25 cellular contexts compared by ENCODE assay signal in the genomic region with DNA sequence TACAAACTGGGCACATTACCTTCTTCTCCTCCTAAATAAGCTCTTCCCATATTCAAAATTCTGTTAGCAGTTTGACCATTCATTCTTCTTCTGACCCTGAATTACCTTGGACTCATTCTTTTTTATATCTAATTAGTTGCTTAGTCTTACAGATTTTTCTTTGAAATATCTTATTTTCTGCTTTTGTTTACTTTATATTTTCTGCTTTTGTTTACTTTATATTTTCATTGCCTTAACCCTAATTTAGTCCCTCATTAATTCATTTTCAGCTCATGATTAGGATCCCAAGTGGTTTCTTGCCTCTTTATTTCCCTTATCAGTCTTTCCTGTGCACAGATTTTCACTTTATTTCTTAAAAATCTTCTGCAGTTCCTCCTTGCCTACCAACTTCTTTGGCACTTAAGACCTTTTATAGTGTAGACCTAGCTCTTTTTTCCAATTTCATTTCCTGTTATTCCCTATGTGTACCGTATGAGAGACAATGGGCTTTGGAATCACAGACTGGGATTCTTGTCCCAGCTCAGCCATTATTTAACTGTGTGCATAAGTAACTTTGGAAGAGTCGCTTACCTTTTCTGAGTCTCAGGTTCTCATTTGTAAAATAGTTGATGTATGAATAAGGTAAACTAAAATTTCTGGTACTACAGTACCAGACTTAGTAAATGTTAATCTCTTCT. TPM values are rescaled to one million over a fixed set of nuclear protein-coding genes. Genes with fewer than 3 reads are reported as not detected.
DNase-seq lines count a peak whose midpoint lies in the region; ATAC-seq, FAIRE-seq and TF ChIP-seq lines count a peak whose summit lies in the region.
"Had no signal": no experiment of that assay in that cellular context is flagged by ENCODE, and none has a peak within 500 bp of the region (broad histone marks: within the 10 kb centered on the region; RNA-seq: fewer than 3 reads in every experiment).

No MANE protein-coding gene starts in this region.

- TF ChIP-seq EP300 in HepG2 (IDR thresholded peaks at IDR 0.05; ENCODE audit: low read depth in 2 of 2, low read length in 2 of 2) (no peak), HepG2 (CRISPR knock-in tag; IDR thresholded peaks at IDR 0.05; ENCODE audit: borderline replicate concordance) (no peak), sigmoid colon (IDR thresholded peaks at IDR 0.05) (no peak)

- 0 out of 2 replicates have a peak overlapping the region, but pooled peaks have one; percentile 25 for H3K23ac ChIP-seq in IMR-90 (ENCODE audit: low read depth, low read length)

- no peak for ATAC-seq in IMR-90 (ENCODE audit: low read depth)
- ATAC-seq in HepG2: no peak
- ATAC-seq: GM12878, GM23338, HCT116 had no signal

- no peak overlapping the region for H3K4me3 ChIP-seq in IMR-90 (ENCODE audit: insufficient read depth, low read depth, low read length)
- H3K4me3 ChIP-seq in HepG2 (replicated peaks in 1 of 3; ENCODE audit: insufficient read depth in 1 of 3, low read depth in 2 of 3, low read length in 3 of 3): no peak overlapping the region
- H3K4me3 ChIP-seq in sigmoid colon: no peak overlapping the region
- H3K4me3 ChIP-seq: BLaER1, GM12878, GM23338 had no signal

- TF ChIP-seq POLR2A in IMR-90 (IDR thresholded peaks at IDR 0.05; ENCODE audit: low read depth, low read length): no peak
- TF ChIP-seq POLR2A in HepG2 (IDR thresholded peaks at IDR 0.05; ENCODE audit: insufficient read depth in 1 of 2, low read depth in 2 of 2, low read length in 2 of 2): no peak
- no peak for TF ChIP-seq POLR2A in sigmoid colon (IDR thresholded peaks at IDR 0.05)

- dilution Hi-C loops in IMR-90 (cut with HindIII; ENCODE audit: low sequenced_read_pairs, unreplicated experiment): no loop called here

- H2AFZ ChIP-seq in IMR-90 (replicated peaks; ENCODE audit: low read length, poor library complexity): no peak overlapping the region
- no peak overlapping the region for H2AFZ ChIP-seq in HepG2 (ENCODE audit: low read length)
- H2AFZ ChIP-seq: GM23338 had no signal

- H3K27ac Mint-ChIP-seq in endothelial cell (ENCODE audit: unreplicated experiment) (peak overlapping the region; percentile 72), progenitor cell of endocrine pancreas (peak overlapping the region; percentile 29)
- H3K27ac Mint-ChIP-seq: B cell; CD4-positive, alpha-beta T cell; CD8-positive, alpha-beta memory T cell; GM23338 had no signal

- no peak overlapping the region for H4K8ac ChIP-seq in IMR-90 (ENCODE audit: low read depth in 2 of 2, low read length in 2 of 2)

- H3K27me3 ChIP-seq in IMR-90 (ENCODE audit: control insufficient read depth, insufficient read depth, low read length) (no peaks in the 10 kb centered on the region), HepG2 (ENCODE audit: control insufficient read depth in 1 of 2, insufficient read depth in 2 of 2, low read length in 2 of 2) (no peaks in the 10 kb centered on the region), sigmoid colon (no peaks in the 10 kb centered on the region)
- H3K27me3 ChIP-seq: BLaER1 had no signal

- DNase-seq in IMR-90 (no peak), endothelial cell (ENCODE audit: low spot score) (no peak), HepG2 (ENCODE audit: low spot score) (no peak), progenitor cell of endocrine pancreas (ENCODE audit: low spot score, unreplicated experiment) (no peak), sigmoid colon (no peak), pons (ENCODE audit: low spot score) (no peak), iPS-NIHi7 (ENCODE audit: extremely low spot score) (no peak), NCI-H82 (lab: John Stamatoyannopoulos, UW) (no peak)
- DNase-seq: CD4-positive, alpha-beta T cell; CD8-positive, alpha-beta memory T cell; DMS 273 treated with DMSO at 0.1 percent for 48 hours; DMS79; EL; GDM1; H9 had no signal

- H3K79me2 ChIP-seq in HepG2 (ENCODE audit: insufficient read depth, low read length): no peaks in the 10 kb centered on the region

- no peak overlapping the region for H3K27ac ChIP-seq in IMR-90 (ENCODE audit: insufficient read depth, low read length)
- no peak overlapping the region for H3K27ac ChIP-seq in HepG2 (ENCODE audit: extremely low read length, insufficient read depth, low read length)
- H3K27ac ChIP-seq in sigmoid colon: no peak overlapping the region
- H3K27ac ChIP-seq: 22Rv1, BLaER1 had no signal

- H3K9ac ChIP-seq in IMR-90 (ENCODE audit: low read depth, low read length) (no peak overlapping the region), HepG2 (ENCODE audit: insufficient read depth, low read depth, low read length) (no peak overlapping the region)
- H3K9ac ChIP-seq: BLaER1 had no signal

- POLR2A ChIA-PET in IMR-90 (lab: Charles Lee; ENCODE audit: unreplicated experiment): interaction anchor here (0.6 kb wide), 1 partner anchor 1188 kb away, joined by 6 read pairs; no protein-coding TSS in a partner anchor
- POLR2A ChIA-PET in HepG2 (lab: Yijun Ruan, JAX): interaction anchor here (0.5 to 0.6 kb wide), 2 partner anchors 13 to 69 kb away, joined by 3 read pairs; no protein-coding TSS in a partner anchor

- no peak overlapping the region for H4K91ac ChIP-seq in IMR-90 (ENCODE audit: insufficient read depth, low read depth, low read length)

- no peak overlapping the region for H3K56ac ChIP-seq in IMR-90 (ENCODE audit: extremely low read depth, insufficient read depth, low read length)

- H3K9me1 ChIP-seq in IMR-90 (ENCODE audit: insufficient read depth, low read length): peaks cover 3% of the 10 kb centered on the region; the same call in 1 of the 2 replicates

- BruUV-seq in IMR-90 (replicated peaks; lab: Mats Ljungman, UMichigan): no TSS peak
- no TSS peak for BruUV-seq in HepG2 (replicated peaks; lab: Mats Ljungman, UMichigan)

- FAIRE-seq in HepG2 (lab: Jason Lieb, UNC): no peak
- FAIRE-seq: A204.1, D721Med, GM12878, GM19239 had no signal

- H2BK20ac ChIP-seq in IMR-90 (ENCODE audit: low read depth, low read length): no peak overlapping the region

- TF ChIP-seq CTCF in IMR-90 (conservative IDR thresholded peaks at IDR 0.05; ENCODE audit: low read depth, low read length) (no peak), endothelial cell (IDR thresholded peaks at IDR 0.05; ENCODE audit: unreplicated experiment) (no peak), HepG2 (CRISPR knock-in tag; IDR thresholded peaks at IDR 0.05) (no peak), progenitor cell of endocrine pancreas (IDR thresholded peaks at IDR 0.05; ENCODE audit: unreplicated experiment) (no peak), sigmoid colon (IDR thresholded peaks at IDR 0.05) (no peak)

- H3K4me1 Mint-ChIP-seq in endothelial cell (ENCODE audit: unreplicated experiment) (peaks cover 31% of the 10 kb centered on the region), progenitor cell of endocrine pancreas (ENCODE audit: low read depth) (peaks cover 24% of the 10 kb centered on the region)

- intact Hi-C loops in IMR-90 (cut with micrococcal nuclease): no loop called here
- intact Hi-C loops in HepG2 (cut with micrococcal nuclease; ENCODE audit: unreplicated experiment): no loop called here
- intact Hi-C loops in sigmoid colon (cut with DNase I): no loop called here

- no peak overlapping the region for H3K4me3 Mint-ChIP-seq in endothelial cell (ENCODE audit: unreplicated experiment)
- no peak overlapping the region for H3K4me3 Mint-ChIP-seq in progenitor cell of endocrine pancreas (ENCODE audit: low read depth)
- H3K4me3 Mint-ChIP-seq: B cell; CD14-positive monocyte; CD4-positive, alpha-beta T cell; CD8-positive, alpha-beta memory T cell; GM23338; H9 had no signal

- WGBS in IMR-90 (ENCODE audit: extremely low coverage in 2 of 2, insufficient read length in 1 of 2), 2 experiments: no CpG with 5 or more reads among the region's 2 CpGs
- WGBS in HepG2 (ENCODE audit: low lambda C conversion rate): 94% methylated on average over 2 of the region's 2 CpGs
- WGBS in sigmoid colon, 2 donors: 57 to 83% methylated on average over 2 of the region's 2 CpGs

- peaks cover 4% of the 10 kb centered on the region for H3K27me3 Mint-ChIP-seq in endothelial cell (ENCODE audit: unreplicated experiment)
- H3K27me3 Mint-ChIP-seq in progenitor cell of endocrine pancreas: no peaks in the 10 kb centered on the region
- H3K27me3 Mint-ChIP-seq: B cell; CD4-positive, alpha-beta T cell; CD8-positive, alpha-beta memory T cell had no signal

- no peak overlapping the region for H2AK5ac ChIP-seq in IMR-90 (ENCODE audit: low read depth, low read length)

- H3K4me2 ChIP-seq in IMR-90 (ENCODE audit: low read depth, low read length) (no peak overlapping the region), HepG2 (ENCODE audit: low read depth, low read length) (no peak overlapping the region)
- H3K4me2 ChIP-seq: BLaER1, GM23338 had no signal

- in situ Hi-C loops in IMR-90 (cut with MboI; ENCODE audit: low sequenced_read_pairs): no loop called here
- in situ Hi-C loops in HepG2 (cut with HindIII; ENCODE audit: extremely low pct_ligation_motif_present, low pct_unique_long_range_greater_than_20kb): no loop called here

- no peak overlapping the region for H2BK15ac ChIP-seq in IMR-90 (ENCODE audit: low read depth, low read length)

- peaks cover 8% of the 10 kb centered on the region; the same call in 1 of the 2 replicates for H4K20me1 ChIP-seq in IMR-90 (ENCODE audit: insufficient read depth, low read length)
- H4K20me1 ChIP-seq in HepG2 (ENCODE audit: insufficient read depth, low read length): 0 out of 2 replicates have a peak, but pooled peaks cover 3% of the 10 kb centered on the region
- H4K20me1 ChIP-seq: BLaER1 had no signal

- CTCF ChIA-PET in IMR-90 (lab: Yijun Ruan, JAX) (interaction anchor here (0.6 kb wide), 1 partner anchor 36 kb away, joined by 3 read pairs; no protein-coding TSS in a partner anchor), HepG2 (lab: Yijun Ruan, JAX; ENCODE audit: low intra/inter-chr PET ratio, low total read pairs) (no interaction called here)

- no peak overlapping the region for H3K18ac ChIP-seq in IMR-90 (ENCODE audit: low read depth, low read length)

- H3K79me1 ChIP-seq in IMR-90 (ENCODE audit: low read depth in 1 of 2, low read length in 2 of 2): peaks cover 37 to 55% of the 10 kb centered on the region in 2 experiments

- no peak overlapping the region for H3K4ac ChIP-seq in IMR-90 (ENCODE audit: low read depth, low read length)

- no peaks in the 10 kb centered on the region for H3K36me3 Mint-ChIP-seq in endothelial cell (ENCODE audit: low read depth, unreplicated experiment)
- H3K36me3 Mint-ChIP-seq in progenitor cell of endocrine pancreas (ENCODE audit: insufficient read depth): peaks cover 25% of the 10 kb centered on the region

- H3K4me1 ChIP-seq in IMR-90 (ENCODE audit: control insufficient read depth, insufficient read depth, low read length): no peaks in the 10 kb centered on the region; the same call in 1 of the 2 replicates
- no peaks in the 10 kb centered on the region for H3K4me1 ChIP-seq in HepG2 (ENCODE audit: insufficient read depth, low read length)
- H3K4me1 ChIP-seq in sigmoid colon: peaks cover 0 to 18% (median 8%) of the 10 kb centered on the region in 4 donors

- H3K9me3 Mint-ChIP-seq in endothelial cell (ENCODE audit: unreplicated experiment): no peaks in the 10 kb centered on the region
- peaks cover 3% of the 10 kb centered on the region for H3K9me3 Mint-ChIP-seq in progenitor cell of endocrine pancreas (ENCODE audit: low read depth)
- H3K9me3 Mint-ChIP-seq: CD4-positive, alpha-beta T cell; CD8-positive, alpha-beta memory T cell; GM23338; H9 had no signal

- no peak overlapping the region for H2BK120ac ChIP-seq in IMR-90 (ENCODE audit: low read depth, low read length)

- no peak overlapping the region for H3K14ac ChIP-seq in IMR-90 (replicated peaks; ENCODE audit: low read depth, low read length)

- H3K9me3 ChIP-seq in IMR-90 (ENCODE audit: control insufficient read depth, insufficient read depth, low read length) (no peaks in the 10 kb centered on the region), HepG2 (ENCODE audit: low read length) (no peaks in the 10 kb centered on the region), sigmoid colon (no peaks in the 10 kb centered on the region)

- no peak overlapping the region for H4K5ac ChIP-seq in IMR-90 (ENCODE audit: low read depth, low read length)

- TF ChIP-seq RAD21 in IMR-90 (IDR thresholded peaks at IDR 0.05; ENCODE audit: low read length): no peak
- no peak for TF ChIP-seq RAD21 in HepG2 (CRISPR knock-in tag; IDR thresholded peaks at IDR 0.05)

- H3K36me3 ChIP-seq in IMR-90 (ENCODE audit: control insufficient read depth, insufficient read depth, low read length) (peaks cover 8% of the 10 kb centered on the region; the same call in 1 of the 2 replicates), HepG2 (replicated peaks in 1 of 2; ENCODE audit: control insufficient read depth in 1 of 2, insufficient read depth in 2 of 2, low read length in 2 of 2) (peaks cover 1 to 19% of the 10 kb centered on the region in 2 experiments; a peak in 3 of 5 replicates), sigmoid colon (peaks cover 0 to 6% (median 0%) of the 10 kb centered on the region in 4 donors)

- H2BK5ac ChIP-seq in IMR-90 (ENCODE audit: low read depth, low read length, poor library complexity, severe bottlenecking): no peak overlapping the region

- no peak overlapping the region for H2AK9ac ChIP-seq in IMR-90 (replicated peaks; ENCODE audit: low read depth, low read length, poor library complexity)

RNA-seq across cellular contexts. Expression of gene SIK2, which starts 39.2 kb away (rescaled TPM):
- 7.9 and 8.6 TPM in 2 replicates for total RNA-seq in IMR-90 (2012; rRNA removed)
- 10.2 and 10.4 TPM in 2 replicates for polyA plus RNA-seq in IMR-90 (2012; rRNA removed)
- 4.8 and 7.8 TPM in 2 replicates for polyA plus RNA-seq in IMR-90 (2012; cell fraction: cytosol; rRNA removed)
- 16.3 and 21.9 TPM in 2 replicates for polyA plus RNA-seq in IMR-90 (2012; cell fraction: nucleus; rRNA removed; ENCODE audit: low replicate concordance)
- total RNA-seq in endothelial cell (ENCODE audit: unreplicated experiment): 16.3 TPM
- total RNA-seq in HepG2 (2016; rRNA removed; fragmentation: Illumina TruSeq; extraction: Trizol): 8.1 and 11.0 TPM in 2 replicates
- total RNA-seq in HepG2 (2016; cell fraction: cytosol; rRNA removed; fragmentation: Illumina TruSeq; extraction: Trizol; ENCODE audit: low read depth): 1.0 and 1.2 TPM in 2 replicates
- total RNA-seq in HepG2 (2016; cell fraction: insoluble cytoplasmic fraction; rRNA removed; fragmentation: Illumina TruSeq; extraction: Trizol): 8.6 and 10.1 TPM in 2 replicates
- total RNA-seq in HepG2 (2016; cell fraction: membrane; rRNA removed; fragmentation: Illumina TruSeq; extraction: Trizol): 4.9 TPM in 2 replicates
- total RNA-seq in HepG2 (2016; cell fraction: nucleus; rRNA removed; fragmentation: Illumina TruSeq; extraction: Trizol): 7.5 and 8.5 TPM in 2 replicates
- polyA plus RNA-seq in HepG2 (2011; rRNA removed): 11.5 and 15.4 TPM in 2 replicates
- polyA plus RNA-seq in HepG2 (2011; cell fraction: cytosol; rRNA removed): 7.5 and 8.1 TPM in 2 replicates
- polyA plus RNA-seq in HepG2 (2011; cell fraction: nucleus; rRNA removed): 6.6 and 9.5 TPM in 2 replicates
- polyA plus RNA-seq in HepG2 (2012): 7.1 and 8.4 TPM in 2 replicates
- polyA plus RNA-seq in HepG2 (2016; cell fraction: cytosol; fragmentation: Illumina TruSeq; extraction: Trizol; ENCODE audit: low read depth): 0.48 and 0.64 TPM in 2 replicates
- 7.0 and 8.4 TPM in 2 replicates for polyA plus RNA-seq in HepG2 (2016; cell fraction: insoluble cytoplasmic fraction; fragmentation: Illumina TruSeq; extraction: Trizol; ENCODE audit: low read depth)
- polyA plus RNA-seq in HepG2 (2016; cell fraction: membrane; fragmentation: Illumina TruSeq; extraction: Trizol; ENCODE audit: low read depth): 1.7 and 2.0 TPM in 2 replicates
- polyA plus RNA-seq in HepG2 (2016; cell fraction: nucleus; fragmentation: Illumina TruSeq; extraction: Trizol; ENCODE audit: insufficient read depth, low read depth): 7.7 and 13.1 TPM in 2 replicates
- 21.7 and 23.9 TPM in 2 replicates for polyA minus RNA-seq in HepG2 (2011; rRNA and poly(A)+ RNA removed; ENCODE audit: low replicate concordance)
- polyA minus RNA-seq in HepG2 (2011; cell fraction: cytosol; rRNA and poly(A)+ RNA removed): 8.0 and 8.5 TPM in 2 replicates
- 10.3 and 10.8 TPM in 2 replicates for polyA minus RNA-seq in HepG2 (2011; cell fraction: nucleus; rRNA and poly(A)+ RNA removed)
- 43.0 and 43.7 TPM in 2 replicates for total RNA-seq in progenitor cell of endocrine pancreas
- 10 to 100 TPM; 10.7 to 14.1 (median 11.8) TPM for total RNA-seq in sigmoid colon
- 1 to 10 TPM; 4.8 to 7.6 (median 5.1) TPM for polyA plus RNA-seq in sigmoid colon
